Comparison of ENCODE assay signal across 37 cellular contexts in genomic region chr11:37748641-37749040, GRCh38.
"Had no signal": no experiment of that assay in that cellular context is flagged by ENCODE, and none has a peak within 500 bp of the region (broad histone marks: within the 10 kb centered on the region; RNA-seq: fewer than 3 reads in every experiment).

No MANE protein-coding gene starts in this region.

- H3K4me3 ChIP-seq: adrenal gland, body of pancreas had no signal

- H3K27me3 Mint-ChIP-seq: activated B cell treated with CpG ODN at 0.5 μM for 24 hours; activated CD8-positive, alpha-beta memory T cell treated with anti-CD3 and anti-CD28 coated beads, Interleukin-2, amount 10 ng/mL, durations not matched to agents 7 days and 5 days; activated naive CD4-positive, alpha-beta T cell treated with anti-CD3 and anti-CD28 coated beads, Interleukin-2, amount 50 U/mL, for 24 hours; activated naive CD8-positive, alpha-beta T cell treated with anti-CD3 and anti-CD28 coated beads for 36 hours; activated naive CD8-positive, alpha-beta T cell treated with anti-CD3 and anti-CD28 coated beads, Interleukin-2, amount 50 U/mL, for 24 hours; T-cell had no signal

- FAIRE-seq: colon, endometrium, endothelial cell of umbilical vein, frontal cortex had no signal

- H3K4me1 ChIP-seq: adrenal gland, body of pancreas had no signal

- H3K36me3 Mint-ChIP-seq: activated CD8-positive, alpha-beta memory T cell treated with anti-CD3 and anti-CD28 coated beads, Interleukin-2, amount 10 ng/mL, durations not matched to agents 7 days and 5 days; activated naive CD4-positive, alpha-beta T cell treated with anti-CD3 and anti-CD28 coated beads, Interleukin-2, amount 50 U/mL, for 24 hours; activated naive CD8-positive, alpha-beta T cell treated with anti-CD3 and anti-CD28 coated beads for 36 hours; T-cell had no signal

- H3K9me3 Mint-ChIP-seq: activated T-helper 1 cell treated with anti-CD3 and anti-CD28 coated beads, Interleukin-12 subunit alpha, Interleukin-12 subunit beta, Interleukin-2, Interleukin-4 antibody, amounts not matched to agents 30 ng/mL and 10 ng/mL and 1 ng/mL, durations not matched to agents 14 hours and 24 hours and 36 hours had no signal

- H3K27me3 ChIP-seq: adrenal gland, body of pancreas had no signal

- H3K4me3 Mint-ChIP-seq: activated B cell treated with CpG ODN at 0.5 μM for 24 hours; activated CD8-positive, alpha-beta memory T cell treated with anti-CD3 and anti-CD28 coated beads, Interleukin-2, amount 10 ng/mL, durations not matched to agents 7 days and 5 days; activated CD8-positive, alpha-beta T cell treated with anti-CD3 and anti-CD28 coated beads, Interleukin-2, amount 10 ng/mL, durations not matched to agents 7 days and 5 days; activated naive CD4-positive, alpha-beta T cell treated with anti-CD3 and anti-CD28 coated beads for 36 hours; activated naive CD4-positive, alpha-beta T cell treated with anti-CD3 and anti-CD28 coated beads, Interleukin-2, amount 50 U/mL, for 24 hours; activated naive CD8-positive, alpha-beta T cell treated with anti-CD3 and anti-CD28 coated beads for 36 hours; activated naive CD8-positive, alpha-beta T cell treated with anti-CD3 and anti-CD28 coated beads, Interleukin-2, amount 50 U/mL, for 24 hours; activated T-helper 1 cell treated with anti-CD3 and anti-CD28 coated beads, Interleukin-12 subunit alpha, Interleukin-12 subunit beta, Interleukin-2, Interleukin-4 antibody, amounts not matched to agents 30 ng/mL and 10 ng/mL and 1 ng/mL, durations not matched to agents 14 hours and 24 hours and 36 hours; T-cell; T-helper 1 cell treated with Interleukin-12 subunit alpha and Interleukin-12 subunit beta and Interleukin-4 antibody, amounts not matched to agents 30 μg/mL and 1 μg/mL, for 36 hours; T-helper 2 cell treated with Interferon-gamma antibody and Interleukin-4, amounts not matched to agents 5 μg/mL and 100 μg/mL, for 36 hours had no signal

- H3K9me3 ChIP-seq: adrenal gland, body of pancreas had no signal

- H3K36me3 ChIP-seq: adrenal gland, WERI-Rb-1 had no signal

- H3K27ac ChIP-seq: adrenal gland, body of pancreas, epithelial cell of prostate, WERI-Rb-1 had no signal

- DNase-seq: activated B cell treated with CpG ODN at 0.5 μM for 24 hours; activated CD4-positive, alpha-beta T cell treated with anti-CD3 and anti-CD28 coated beads for 48 hours; activated CD4-positive, alpha-beta T cell treated with anti-CD3 and anti-CD28 coated beads, Interleukin-2, amount 50 U/mL, for 1 hour; activated CD4-positive, alpha-beta T cell treated with anti-CD3 and anti-CD28 coated beads, Interleukin-2, amount 50 U/mL, for 48 hours; activated CD8-positive, alpha-beta memory T cell treated with anti-CD3 and anti-CD28 coated beads, Interleukin-2, amount 10 ng/mL, durations not matched to agents 7 days and 5 days; activated CD8-positive, alpha-beta memory T cell treated with anti-CD3 and anti-CD28 coated beads, Interleukin-2, amount 50 U/mL, for 4 hours; activated CD8-positive, alpha-beta T cell treated with anti-CD3 and anti-CD28 coated beads, Interleukin-2, amount 10 ng/mL, durations not matched to agents 7 days and 5 days; activated effector memory CD4-positive, alpha-beta T cell treated with anti-CD3 and anti-CD28 coated beads, Interleukin-2, amount 50 U/mL, for 16 hours; activated naive CD4-positive, alpha-beta T cell treated with anti-CD3 and anti-CD28 coated beads for 36 hours; activated naive CD8-positive, alpha-beta T cell treated with anti-CD3 and anti-CD28 coated beads for 36 hours; activated naive CD8-positive, alpha-beta T cell treated with anti-CD3 and anti-CD28 coated beads, Interleukin-2, amount 50 U/mL, for 24 hours; activated T-cell treated with anti-CD3 and anti-CD28 coated beads, Interleukin-2, amount 50 U/mL, for 1 hour; activated T-cell treated with anti-CD3 and anti-CD28 coated beads, Interleukin-2, amount 50 U/mL, for 48 hours; adrenal gland; amygdala; aorta; body of pancreas; caudate nucleus; cortex of kidney; dermis blood vessel endothelial cell; effector CD4-positive, alpha-beta T cell; foreskin fibroblast; head of caudate nucleus; SW 1271; T-cell; T1000; WERI-Rb-1 had no signal

- H3K4me1 Mint-ChIP-seq: activated B cell treated with CpG ODN at 0.5 μM for 24 hours; activated CD8-positive, alpha-beta memory T cell treated with anti-CD3 and anti-CD28 coated beads, Interleukin-2, amount 10 ng/mL, durations not matched to agents 7 days and 5 days; activated naive CD4-positive, alpha-beta T cell treated with anti-CD3 and anti-CD28 coated beads, Interleukin-2, amount 50 U/mL, for 24 hours; activated naive CD8-positive, alpha-beta T cell treated with anti-CD3 and anti-CD28 coated beads for 36 hours; activated naive CD8-positive, alpha-beta T cell treated with anti-CD3 and anti-CD28 coated beads, Interleukin-2, amount 50 U/mL, for 24 hours; T-cell had no signal

- H3K27ac Mint-ChIP-seq: activated B cell treated with CpG ODN at 0.5 μM for 24 hours; activated CD8-positive, alpha-beta memory T cell treated with anti-CD3 and anti-CD28 coated beads, Interleukin-2, amount 10 ng/mL, durations not matched to agents 7 days and 5 days; activated CD8-positive, alpha-beta T cell treated with anti-CD3 and anti-CD28 coated beads, Interleukin-2, amount 10 ng/mL, durations not matched to agents 7 days and 5 days; activated naive CD4-positive, alpha-beta T cell treated with anti-CD3 and anti-CD28 coated beads for 36 hours; activated naive CD4-positive, alpha-beta T cell treated with anti-CD3 and anti-CD28 coated beads, Interleukin-2, amount 50 U/mL, for 24 hours; activated naive CD8-positive, alpha-beta T cell treated with anti-CD3 and anti-CD28 coated beads for 36 hours; activated naive CD8-positive, alpha-beta T cell treated with anti-CD3 and anti-CD28 coated beads, Interleukin-2, amount 50 U/mL, for 24 hours; activated T-helper 1 cell treated with anti-CD3 and anti-CD28 coated beads, Interleukin-12 subunit alpha, Interleukin-12 subunit beta, Interleukin-2, Interleukin-4 antibody, amounts not matched to agents 30 ng/mL and 10 ng/mL and 1 ng/mL, durations not matched to agents 14 hours and 24 hours and 36 hours; activated T-helper 2 cell treated with anti-CD3 and anti-CD28 coated beads, Interferon-gamma antibody, Interleukin-2, Interleukin-4, amounts not matched to agents 10 μg/mL and 5 μg/mL and 100 μg/mL, durations not matched to agents 14 hours and 24 hours and 36 hours; T-cell; T-helper 1 cell treated with Interleukin-12 subunit alpha and Interleukin-12 subunit beta and Interleukin-4 antibody, amounts not matched to agents 30 μg/mL and 1 μg/mL, for 36 hours; T-helper 2 cell treated with Interferon-gamma antibody and Interleukin-4, amounts not matched to agents 5 μg/mL and 100 μg/mL, for 36 hours had no signal
